Comparison of ENCODE assay signal across 9 cellular contexts in the genomic region with DNA sequence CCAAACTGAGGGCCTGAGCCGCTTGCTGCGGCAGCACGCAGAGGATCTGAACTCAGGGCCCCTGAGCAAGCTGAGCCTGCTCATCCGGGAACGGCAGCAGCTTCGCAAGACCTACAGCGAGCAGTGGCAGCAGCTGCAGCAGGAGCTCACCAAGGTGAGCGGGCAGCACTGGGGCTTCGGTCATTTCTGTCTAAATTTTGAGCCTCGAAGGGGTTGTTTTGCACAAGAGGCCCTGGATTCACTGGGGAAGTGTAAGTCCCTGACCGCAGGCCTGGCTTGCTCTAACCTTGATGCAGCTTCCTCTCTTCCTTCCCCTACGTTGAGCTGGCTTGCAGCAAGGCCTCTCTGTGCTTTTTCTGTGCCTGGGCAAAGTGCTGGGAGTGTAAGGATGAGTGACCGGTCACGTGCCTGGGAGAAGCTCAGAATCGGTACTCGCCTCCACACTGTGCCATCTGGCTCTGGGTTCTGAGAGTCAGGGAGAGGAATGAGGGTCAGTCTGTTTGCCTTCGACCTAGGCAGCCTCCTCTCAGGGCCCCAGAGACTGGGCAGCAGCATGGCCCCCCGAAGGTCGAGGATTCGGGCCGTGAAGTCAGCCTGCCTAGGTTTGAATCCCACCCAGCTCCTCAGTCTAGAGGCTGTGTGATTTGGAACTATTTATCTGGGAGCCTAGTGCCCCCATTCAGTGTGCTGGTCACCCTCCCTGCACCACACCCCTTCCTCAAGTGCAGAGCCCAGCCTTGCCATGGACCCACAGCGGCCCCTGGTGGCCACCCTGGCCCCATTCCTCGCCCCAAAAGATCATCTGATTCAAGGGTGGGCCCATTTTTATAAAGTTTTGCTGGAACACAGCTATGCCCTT. TPM values are rescaled to one million over a fixed set of nuclear protein-coding genes. Genes with fewer than 3 reads are reported as not detected.
A peak's percentile ranks its signal among the peaks of the same experiment; 100 is the strongest.
DNase-seq lines count a peak whose midpoint lies in the region; ATAC-seq, FAIRE-seq and TF ChIP-seq lines count a peak whose summit lies in the region.
"Had no signal": no experiment of that assay in that cellular context is flagged by ENCODE, and none has a peak within 500 bp of the region (broad histone marks: within the 10 kb centered on the region; RNA-seq: fewer than 3 reads in every experiment).

No MANE protein-coding gene starts in this region.

- H3K9ac ChIP-seq in OCI-LY1 (ENCODE audit: low read length) (no peak overlapping the region), endothelial cell of umbilical vein (replicated peaks; ENCODE audit: extremely low read depth, insufficient read depth, low read length) (peak overlapping the region; percentile 80), muscle layer of colon (ENCODE audit: low read length) (peak overlapping the region; percentile 76)

- TF ChIP-seq CTCF in OCI-LY1 (IDR thresholded peaks at IDR 0.05; ENCODE audit: low read length) (peak; percentile 97), endothelial cell of umbilical vein (IDR thresholded peaks at IDR 0.05; ENCODE audit: extremely low read depth in 1 of 2, insufficient read depth in 1 of 2, low read depth in 1 of 2, low read length in 2 of 2) (peak; percentile 96 to 98)

- no peaks in the 10 kb centered on the region for H3K9me2 ChIP-seq in OCI-LY1 (ENCODE audit: low read depth, low read length)

- peak; percentile 41 for ATAC-seq in HG02610 (IDR thresholded peaks at IDR 0.05; ENCODE audit: unreplicated experiment)

- H3K9me3 ChIP-seq in OCI-LY1 (ENCODE audit: low read length) (no peaks in the 10 kb centered on the region), endothelial cell of umbilical vein (replicated peaks; ENCODE audit: control insufficient read depth, insufficient read depth, low read length) (no peaks in the 10 kb centered on the region), muscle layer of colon (ENCODE audit: low read length) (no peaks in the 10 kb centered on the region)

- H2AFZ ChIP-seq in OCI-LY1 (ENCODE audit: low read length) (no peak overlapping the region), endothelial cell of umbilical vein (ENCODE audit: low read depth, low read length) (no peak overlapping the region)

- H3K4me2 ChIP-seq in OCI-LY1 (ENCODE audit: low read length): no peak overlapping the region
- H3K4me2 ChIP-seq in endothelial cell of umbilical vein (ENCODE audit: insufficient read depth, low read length): peak overlapping the region; percentile 27

- H4K20me1 ChIP-seq in OCI-LY1 (ENCODE audit: insufficient read depth, low read length) (no peaks in the 10 kb centered on the region), endothelial cell of umbilical vein (replicated peaks; ENCODE audit: control insufficient read depth, extremely low read depth, insufficient read depth, low read length) (no peaks in the 10 kb centered on the region)

- DNase-seq in EL: peak; percentile 65
- DNase-seq in activated CD8-positive, alpha-beta memory T cell treated with anti-CD3 and anti-CD28 coated beads, Interleukin-2, amount 50 U/mL, for 48 hours: peak; percentile 96
- peak; percentile 72 for DNase-seq in endothelial cell of umbilical vein (ENCODE audit: low read depth, low spot score)
- peak; percentile 60 to 65 for DNase-seq in stimulated activated CD8-positive, alpha-beta memory T cell treated with anti-CD3 and anti-CD28 coated beads, Interleukin-7, amount 100 ng/mL, for 4 hours (ENCODE audit: low read depth in 2 of 2)
- DNase-seq in NCI-H128 (lab: John Stamatoyannopoulos, UW; ENCODE audit: unreplicated experiment): no peak

- dilution Hi-C loops in endothelial cell of umbilical vein (cut with MboI; ENCODE audit: extremely low pct_ligation_motif_present, low sequenced_read_pairs): no loop called here

- FAIRE-seq in endothelial cell of umbilical vein (lab: Jason Lieb, UNC): peak; percentile 87

- H3K4me3 ChIP-seq in OCI-LY1 (ENCODE audit: low read depth, low read length, poor library complexity, severe bottlenecking): no peak overlapping the region
- H3K4me3 ChIP-seq in endothelial cell of umbilical vein (replicated peaks in 1 of 3; ENCODE audit: insufficient read depth in 1 of 3, low read depth in 1 of 3, low read length in 3 of 3): peak overlapping the region in 2 of 3 experiments; percentile 46 to 70
- H3K4me3 ChIP-seq in muscle layer of colon (ENCODE audit: low read depth in 1 of 2, low read length in 2 of 2): peak overlapping the region; percentile 61 to 66

- H3K36me3 ChIP-seq in OCI-LY1 (ENCODE audit: insufficient read depth, low read length): no peaks in the 10 kb centered on the region
- H3K36me3 ChIP-seq in endothelial cell of umbilical vein (ENCODE audit: control insufficient read depth in 2 of 2, extremely low read depth in 1 of 2, insufficient read depth in 2 of 2, low read length in 2 of 2): peaks cover 3 to 27% of the 10 kb centered on the region in 2 experiments
- peaks cover 24% of the 10 kb centered on the region for H3K36me3 ChIP-seq in muscle layer of colon (ENCODE audit: insufficient read depth, low read length)

- BruUV-seq in endothelial cell of umbilical vein (replicated peaks; lab: Mats Ljungman, UMichigan): TSS peak; percentile 20

- no peaks in the 10 kb centered on the region for H3F3A ChIP-seq in OCI-LY1 (ENCODE audit: insufficient read depth, low read length)

- H3K9me1 ChIP-seq in endothelial cell of umbilical vein (replicated peaks; ENCODE audit: control insufficient read depth, extremely low read depth, insufficient read depth, low read length): no peaks in the 10 kb centered on the region

- H3K27me3 ChIP-seq in OCI-LY1 (ENCODE audit: insufficient read depth, low read length): peaks cover 6% of the 10 kb centered on the region
- no peaks in the 10 kb centered on the region for H3K27me3 ChIP-seq in endothelial cell of umbilical vein (ENCODE audit: control insufficient read depth in 2 of 2, insufficient read depth in 2 of 2, low read length in 2 of 2)
- H3K27me3 ChIP-seq in muscle layer of colon (ENCODE audit: control insufficient read depth in 1 of 2, insufficient read depth in 2 of 2, low read length in 2 of 2): no peaks in the 10 kb centered on the region

- POLR2A ChIA-PET in endothelial cell of umbilical vein (lab: Charles Lee): interaction anchor here (0.7 kb wide), 1 partner anchor 549 kb away, joined by 3 read pairs; no protein-coding TSS in a partner anchor

- H3K79me2 ChIP-seq in OCI-LY1 (ENCODE audit: insufficient read depth, low read length) (no peaks in the 10 kb centered on the region), endothelial cell of umbilical vein (ENCODE audit: control insufficient read depth, insufficient read depth, low read length) (peaks cover 15% of the 10 kb centered on the region)

- CTCF ChIA-PET in endothelial cell of umbilical vein (lab: Charles Lee): interaction anchor here (0.6 to 3.9 kb wide), 49 partner anchors 10 to 636 kb away, joined by 3 to 237 read pairs (median 4); partner anchors contain the start of genes BLM, MAN2A2, TTLL13 and UNC45A

- intact Hi-C loops in endothelial cell of umbilical vein (cut with micrococcal nuclease): loop anchor here (1.0 to 10.0 kb wide), 8 partner anchors 49 to 565 kb away; partner anchors contain the start of gene BLM

- H3K27ac ChIP-seq in OCI-LY1 (ENCODE audit: low read depth, low read length, poor library complexity, severe bottlenecking): no peak overlapping the region
- H3K27ac ChIP-seq in endothelial cell of umbilical vein (ENCODE audit: insufficient read depth, low read depth, low read length): peak overlapping the region; percentile 4
- peak overlapping the region; percentile 95 for H3K27ac ChIP-seq in muscle layer of colon (ENCODE audit: low read depth, low read length)
- H3K27ac ChIP-seq: epithelial cell of prostate had no signal

- no peak for TF ChIP-seq POLR2A in endothelial cell of umbilical vein (IDR thresholded peaks at IDR 0.05; ENCODE audit: low read depth, low read length)

- no peaks in the 10 kb centered on the region for H3K4me1 ChIP-seq in OCI-LY1 (ENCODE audit: insufficient read depth, low read length, severe bottlenecking)
- peaks cover 24% of the 10 kb centered on the region for H3K4me1 ChIP-seq in endothelial cell of umbilical vein (ENCODE audit: control insufficient read depth, extremely low read depth, insufficient read depth, low read length)
- peaks cover 31% of the 10 kb centered on the region for H3K4me1 ChIP-seq in muscle layer of colon (ENCODE audit: insufficient read depth, low read length)

RNA-seq across cellular contexts. Expression of gene FES, which starts 1.4 kb away (rescaled TPM):
- total RNA-seq in endothelial cell of umbilical vein: 51.0 and 58.1 TPM in 2 replicates
- polyA plus RNA-seq in endothelial cell of umbilical vein: 41.5 and 55.7 TPM in 2 replicates
- 18.9 and 25.9 TPM in 2 replicates for polyA plus RNA-seq in endothelial cell of umbilical vein (2011; cell fraction: cytosol; rRNA removed)
- 161 and 177 TPM in 2 replicates for polyA plus RNA-seq in endothelial cell of umbilical vein (2011; cell fraction: nucleus; rRNA removed)
- 27.7 and 29.2 TPM in 2 replicates for polyA plus RNA-seq in endothelial cell of umbilical vein (2012)
- 30.5 and 44.9 TPM in 2 replicates for polyA minus RNA-seq in endothelial cell of umbilical vein
- polyA minus RNA-seq in endothelial cell of umbilical vein (2011; cell fraction: cytosol; rRNA and poly(A)+ RNA removed): not detected
- polyA minus RNA-seq in endothelial cell of umbilical vein (2011; cell fraction: nucleus; rRNA and poly(A)+ RNA removed): 38.1 and 49.3 TPM in 2 replicates

RNA-seq across cellular contexts. Expression of gene FURIN, which starts 17.3 kb away (rescaled TPM):
- 131 and 145 TPM in 2 replicates for total RNA-seq in endothelial cell of umbilical vein
- 77.4 and 96.9 TPM in 2 replicates for polyA plus RNA-seq in endothelial cell of umbilical vein
- polyA plus RNA-seq in endothelial cell of umbilical vein (2011; cell fraction: cytosol; rRNA removed): 63.5 and 73.8 TPM in 2 replicates
- polyA plus RNA-seq in endothelial cell of umbilical vein (2011; cell fraction: nucleus; rRNA removed): 43.0 and 46.4 TPM in 2 replicates
- polyA plus RNA-seq in endothelial cell of umbilical vein (2012): 95.2 and 109 TPM in 2 replicates
- 68.7 and 78.2 TPM in 2 replicates for polyA minus RNA-seq in endothelial cell of umbilical vein
- polyA minus RNA-seq in endothelial cell of umbilical vein (2011; cell fraction: cytosol; rRNA and poly(A)+ RNA removed): 30.7 TPM
- 20.4 and 25.7 TPM in 2 replicates for polyA minus RNA-seq in endothelial cell of umbilical vein (2011; cell fraction: nucleus; rRNA and poly(A)+ RNA removed)

RNA-seq across cellular contexts. Expression of gene MAN2A2, which starts 17.4 kb away (rescaled TPM):
- total RNA-seq in endothelial cell of umbilical vein: 52.1 and 60.9 TPM in 2 replicates
- 77.7 and 106 TPM in 2 replicates for polyA plus RNA-seq in endothelial cell of umbilical vein
- 44.3 and 51.6 TPM in 2 replicates for polyA plus RNA-seq in endothelial cell of umbilical vein (2011; cell fraction: cytosol; rRNA removed)
- 343 and 437 TPM in 2 replicates for polyA plus RNA-seq in endothelial cell of umbilical vein (2011; cell fraction: nucleus; rRNA removed)
- polyA plus RNA-seq in endothelial cell of umbilical vein (2012): 26.6 and 30.2 TPM in 2 replicates
- 117 and 125 TPM in 2 replicates for polyA minus RNA-seq in endothelial cell of umbilical vein
- 28.1 TPM for polyA minus RNA-seq in endothelial cell of umbilical vein (2011; cell fraction: cytosol; rRNA and poly(A)+ RNA removed)
- polyA minus RNA-seq in endothelial cell of umbilical vein (2011; cell fraction: nucleus; rRNA and poly(A)+ RNA removed): 75.6 and 91.6 TPM in 2 replicates

RNA-seq across cellular contexts. Expression of gene HDDC3, which starts 46.7 kb away (rescaled TPM):
- 12.3 and 16.0 TPM in 2 replicates for total RNA-seq in endothelial cell of umbilical vein
- polyA plus RNA-seq in endothelial cell of umbilical vein: 20.2 and 21.8 TPM in 2 replicates
- 18.9 and 19.0 TPM in 2 replicates for polyA plus RNA-seq in endothelial cell of umbilical vein (2011; cell fraction: cytosol; rRNA removed)
- 10.1 and 11.8 TPM in 2 replicates for polyA plus RNA-seq in endothelial cell of umbilical vein (2011; cell fraction: nucleus; rRNA removed)
- 13.1 and 15.1 TPM in 2 replicates for polyA plus RNA-seq in endothelial cell of umbilical vein (2012)
- polyA minus RNA-seq in endothelial cell of umbilical vein: 12.8 TPM in 2 replicates
- polyA minus RNA-seq in endothelial cell of umbilical vein (2011; cell fraction: cytosol; rRNA and poly(A)+ RNA removed): 13.5 TPM
- polyA minus RNA-seq in endothelial cell of umbilical vein (2011; cell fraction: nucleus; rRNA and poly(A)+ RNA removed): 3.1 and 3.9 TPM in 2 replicates

RNA-seq across cellular contexts. Expression of gene UNC45A, which starts 49.4 kb away (rescaled TPM):
- 106 and 108 TPM in 2 replicates for total RNA-seq in endothelial cell of umbilical vein
- polyA plus RNA-seq in endothelial cell of umbilical vein: 103 and 111 TPM in 2 replicates
- 85.2 and 85.7 TPM in 2 replicates for polyA plus RNA-seq in endothelial cell of umbilical vein (2011; cell fraction: cytosol; rRNA removed)
- polyA plus RNA-seq in endothelial cell of umbilical vein (2011; cell fraction: nucleus; rRNA removed): 175 and 176 TPM in 2 replicates
- polyA plus RNA-seq in endothelial cell of umbilical vein (2012): 80.0 and 83.1 TPM in 2 replicates
- 108 and 130 TPM in 2 replicates for polyA minus RNA-seq in endothelial cell of umbilical vein
- polyA minus RNA-seq in endothelial cell of umbilical vein (2011; cell fraction: cytosol; rRNA and poly(A)+ RNA removed): 56.5 TPM
- 45.1 and 71.0 TPM in 2 replicates for polyA minus RNA-seq in endothelial cell of umbilical vein (2011; cell fraction: nucleus; rRNA and poly(A)+ RNA removed)
